11 cellular contexts compared by ENCODE assay signal in genomic region chr19:53285087-53285486, GRCh38. TPM values are rescaled to one million over a fixed set of nuclear protein-coding genes. Genes with fewer than 3 reads are reported as not detected.
"Had no signal": no experiment of that assay in that cellular context is flagged by ENCODE, and none has a peak within 500 bp of the region (broad histone marks: within the 10 kb centered on the region; RNA-seq: fewer than 3 reads in every experiment).

No MANE protein-coding gene starts in this region.

- H3K4me1 Mint-ChIP-seq: GM23338, H9 had no signal

- H3K36me3 ChIP-seq: HAP-1 had no signal

- H3K4me1 ChIP-seq: HAP-1 had no signal

- H3K4me3 Mint-ChIP-seq: GM23338, H9, HFFc6 had no signal

- H3K9me3 ChIP-seq: HAP-1 had no signal

- DNase-seq: GM23248, GOT3, H7, H9, HCEC 1CT, HFFc6 had no signal

- H3K27ac ChIP-seq: GM23248 had no signal

- H3K4me3 ChIP-seq: GM23248, GM23338, HAP-1 had no signal

- H3K27ac Mint-ChIP-seq: GM23338, H9, HFFc6 had no signal

- H3K4me2 ChIP-seq: GM23338 had no signal

- H2AFZ ChIP-seq: GM23248, GM23338 had no signal

- H3K9ac ChIP-seq: GM23248 had no signal

- ATAC-seq: GM23338, HCT116 had no signal

RNA-seq across cellular contexts. Expression of gene VN1R4, which starts 17.6 kb away (rescaled TPM):
- total RNA-seq: GM23248, GM23338, H1, H4, H7, H9, HFFc6 had no signal

RNA-seq across cellular contexts. Expression of gene VN1R2, which starts 27.0 kb away (rescaled TPM):
- total RNA-seq: GM23248, GM23338, H1, H4, H7, H9, HFFc6 had no signal

RNA-seq across cellular contexts. Expression of gene ZNF677, which starts 30.4 kb away (rescaled TPM):
- total RNA-seq: H4 had no signal
